20 cellular contexts compared by ENCODE assay signal in genomic region chr2:157333304-157334047, GRCh38. TPM values are rescaled to one million over a fixed set of nuclear protein-coding genes. Genes with fewer than 3 reads are reported as not detected.
DNase-seq lines count a peak whose midpoint lies in the region; ATAC-seq and TF ChIP-seq lines count a peak whose summit lies in the region.
"Had no signal": no experiment of that assay in that cellular context is flagged by ENCODE, and none has a peak within 500 bp of the region (broad histone marks: within the 10 kb centered on the region; RNA-seq: fewer than 3 reads in every experiment).

No MANE protein-coding gene starts in this region.

- TF ChIP-seq CTCF in dorsolateral prefrontal cortex (IDR thresholded peaks at IDR 0.05 in 54 of 56, conservative IDR thresholded peaks at IDR 0.05 in 2 of 56; ENCODE audit: low read depth in 1 of 56, partially characterized antibody in 56 of 56), result no peak

- H2AFZ ChIP-seq in Karpas-422 (ENCODE audit: low read length), result no peak overlapping the region

- peaks cover 83% of the 10 kb centered on the region for H3K4me1 Mint-ChIP-seq in activated T-cell treated with anti-CD3 and anti-CD28 coated beads, Interleukin-2, amount 50 U/mL, for 4 hours (ENCODE audit: low read depth)
- peaks cover 82% of the 10 kb centered on the region for H3K4me1 Mint-ChIP-seq in stimulated activated naive CD8-positive, alpha-beta T cell treated with anti-CD3 and anti-CD28 coated beads, Interleukin-15, Interleukin-2, amounts not matched to agents 100 ng/mL and 50 ng/mL, for 24 hours (ENCODE audit: low read depth)

- H3K27ac ChIP-seq in dorsolateral prefrontal cortex (peak overlapping the region in 55 of 59 donors; percentile 7 to 85 (median 67)), Karpas-422 (ENCODE audit: low read length) (no peak overlapping the region)
- H3K27ac ChIP-seq: adrenal gland, cardiac muscle cell, gastroesophageal sphincter, HL-60, thoracic aorta had no signal

- peak; percentile 75 to 76 for ATAC-seq in activated T-cell treated with anti-CD3 and anti-CD28 coated beads, Interleukin-2, amount 50 U/mL, for 4 hours
- ATAC-seq: gastroesophageal sphincter, GM12878 had no signal

- no peaks in the 10 kb centered on the region for H3K9me2 ChIP-seq in Karpas-422 (replicated peaks; ENCODE audit: insufficient read depth, low read length)

- H3K4me3 ChIP-seq in dorsolateral prefrontal cortex (peak overlapping the region in 19 of 59 donors; percentile 10 to 57 (median 33)), Karpas-422 (ENCODE audit: low read length) (no peak overlapping the region)
- H3K4me3 ChIP-seq: adrenal gland, cardiac muscle cell, gastroesophageal sphincter, GM12878, thoracic aorta had no signal

- intact Hi-C loops in dorsolateral prefrontal cortex (cut with DNase I), result loop anchor here (10.0 kb wide), 2 partner anchors 291 to 541 kb away; partner anchors contain the start of genes ACVR1 (in 2 of the 2) and ACVR1C (in 1 of the 2)

- H4K20me1 ChIP-seq in Karpas-422 (ENCODE audit: insufficient read depth, low read depth, low read length), result no peaks in the 10 kb centered on the region; the same call in 1 of the 2 replicates

- H3K27me3 ChIP-seq in dorsolateral prefrontal cortex (peaks cover 0 to under 1% (median 0%) of the 10 kb centered on the region in 45 donors), Karpas-422 (ENCODE audit: low read length) (no peaks in the 10 kb centered on the region)
- H3K27me3 ChIP-seq: adrenal gland, cardiac muscle cell, gastroesophageal sphincter had no signal

- peak overlapping the region; percentile 80 for H3K27ac Mint-ChIP-seq in stimulated activated naive CD8-positive, alpha-beta T cell treated with anti-CD3 and anti-CD28 coated beads, Interleukin-15, Interleukin-2, amounts not matched to agents 100 ng/mL and 50 ng/mL, for 24 hours

- peaks cover under 1% of the 10 kb centered on the region for H3K4me1 ChIP-seq in Karpas-422 (ENCODE audit: low read length)
- H3K4me1 ChIP-seq: adrenal gland, gastroesophageal sphincter had no signal

- H3K9me3 ChIP-seq in Karpas-422 (ENCODE audit: low read length), result no peaks in the 10 kb centered on the region
- H3K9me3 ChIP-seq: adrenal gland, gastroesophageal sphincter, thoracic aorta had no signal

- DNase-seq in activated T-cell treated with anti-CD3 and anti-CD28 coated beads, Interleukin-2, amount 50 U/mL, for 4 hours, result no peak
- DNase-seq in activated T-cell treated with anti-CD3 and anti-CD28 coated beads for 4 hours (no peak), NCI-H2171 (lab: John Stamatoyannopoulos, UW) (peak; percentile 62), dorsolateral prefrontal cortex (no peak), erythroblast (lab: John Stamatoyannopoulos, UW) (no peak), COR-L47 (lab: John Stamatoyannopoulos, UW) (no peak), Karpas-422 (no peak)
- DNase-seq: activated CD4-positive, alpha-beta T cell treated with anti-CD3 and anti-CD28 coated beads, Interleukin-2, amount 10 ng/mL, durations not matched to agents 24 days and 14 days; adrenal gland; GOT3; NCI-H1436; Right ventricle myocardium superior had no signal

- no peaks in the 10 kb centered on the region for H3K27me3 Mint-ChIP-seq in activated T-cell treated with anti-CD3 and anti-CD28 coated beads, Interleukin-2, amount 50 U/mL, for 4 hours (ENCODE audit: low read depth)
- no peaks in the 10 kb centered on the region for H3K27me3 Mint-ChIP-seq in stimulated activated naive CD8-positive, alpha-beta T cell treated with anti-CD3 and anti-CD28 coated beads, Interleukin-15, Interleukin-2, amounts not matched to agents 100 ng/mL and 50 ng/mL, for 24 hours
- H3K27me3 Mint-ChIP-seq: activated CD4-positive, alpha-beta T cell treated with anti-CD3 and anti-CD28 coated beads, Interleukin-2, amount 10 ng/mL, durations not matched to agents 24 days and 14 days had no signal

- no peaks in the 10 kb centered on the region for H3K79me2 ChIP-seq in Karpas-422 (ENCODE audit: low read length)

- no peak for TF ChIP-seq POLR2A in erythroblast (IDR thresholded peaks at IDR 0.05; ENCODE audit: low read length)

- peaks cover 4% of the 10 kb centered on the region for H3K9me3 Mint-ChIP-seq in activated T-cell treated with anti-CD3 and anti-CD28 coated beads, Interleukin-2, amount 50 U/mL, for 4 hours
- H3K9me3 Mint-ChIP-seq in stimulated activated naive CD8-positive, alpha-beta T cell treated with anti-CD3 and anti-CD28 coated beads, Interleukin-15, Interleukin-2, amounts not matched to agents 100 ng/mL and 50 ng/mL, for 24 hours, result no peaks in the 10 kb centered on the region
- H3K9me3 Mint-ChIP-seq: activated CD4-positive, alpha-beta T cell treated with anti-CD3 and anti-CD28 coated beads, Interleukin-2, amount 10 ng/mL, durations not matched to agents 24 days and 14 days had no signal

- no peak overlapping the region for H3K4me3 Mint-ChIP-seq in activated T-cell treated with anti-CD3 and anti-CD28 coated beads, Interleukin-2, amount 50 U/mL, for 4 hours
- H3K4me3 Mint-ChIP-seq in stimulated activated naive CD8-positive, alpha-beta T cell treated with anti-CD3 and anti-CD28 coated beads, Interleukin-15, Interleukin-2, amounts not matched to agents 100 ng/mL and 50 ng/mL, for 24 hours, result peak overlapping the region; percentile 51

- H3K4me2 ChIP-seq in Karpas-422 (ENCODE audit: low read depth, low read length, poor library complexity, severe bottlenecking), result no peak overlapping the region

- H3K36me3 ChIP-seq in Karpas-422 (ENCODE audit: insufficient read depth, low read length), result no peaks in the 10 kb centered on the region
- H3K36me3 ChIP-seq: adrenal gland, cardiac muscle cell, gastroesophageal sphincter, thoracic aorta had no signal

- H3K9ac ChIP-seq in Karpas-422 (ENCODE audit: low read length), result no peak overlapping the region

- H3K36me3 Mint-ChIP-seq in activated T-cell treated with anti-CD3 and anti-CD28 coated beads, Interleukin-2, amount 50 U/mL, for 4 hours (ENCODE audit: insufficient read depth), result peaks cover 2% of the 10 kb centered on the region
- no peaks in the 10 kb centered on the region for H3K36me3 Mint-ChIP-seq in stimulated activated naive CD8-positive, alpha-beta T cell treated with anti-CD3 and anti-CD28 coated beads, Interleukin-15, Interleukin-2, amounts not matched to agents 100 ng/mL and 50 ng/mL, for 24 hours (ENCODE audit: low read depth)

RNA-seq across cellular contexts. Expression of gene ERMN, which starts 7.9 kb away (rescaled TPM):
- 1 to 10 TPM in 1 of 3 donors, under 1 TPM in 2; 0.63 to 1.3 (median 0.81) TPM for total RNA-seq in activated T-cell treated with anti-CD3 and anti-CD28 coated beads, Interleukin-2, amount 50 U/mL, for 4 hours
- total RNA-seq in dorsolateral prefrontal cortex, result 100 to 1,000 TPM in 97 of 120 experiments, 10 to 100 TPM in 23; 40.3 to 874 (median 194) TPM
- total RNA-seq in Karpas-422 (2014; rRNA removed; shearing (Covaris generic); ENCODE audit: low replicate concordance), result 5.8 and 8.2 TPM in 2 replicates
- total RNA-seq: kidney epithelial cell, lung microvascular endothelial cell, Right ventricle myocardium superior had no signal
